In genomic region chr17:7022791-7023571, GRCh38 we compare ENCODE assay signal across 8 cellular contexts. TPM values are rescaled to one million over a fixed set of nuclear protein-coding genes. Genes with fewer than 3 reads are reported as not detected.
DNase-seq lines count a peak whose midpoint lies in the region; ATAC-seq, FAIRE-seq and TF ChIP-seq lines count a peak whose summit lies in the region.

Gene BCL6B (plus strand): TSS chr17:7023050. CDS start chr17:7023672, 622 bp downstream.

- H3K36me3 ChIP-seq in rectal smooth muscle tissue (ENCODE audit: control insufficient read depth, insufficient read depth, low read length), result no peaks in the 10 kb centered on the region

- no peaks in the 10 kb centered on the region for H3K9me3 Mint-ChIP-seq in activated T-helper 1 cell treated with anti-CD3 and anti-CD28 coated beads, Interleukin-12 subunit alpha, Interleukin-12 subunit beta, Interleukin-2, Interleukin-4 antibody, amounts not matched to agents 30 ng/mL and 10 ng/mL and 1 ng/mL, durations not matched to agents 14 hours and 24 hours and 36 hours

- peak within 1 kb of the TSS; percentile 74 for H3K4me3 Mint-ChIP-seq in activated T-helper 1 cell treated with anti-CD3 and anti-CD28 coated beads, Interleukin-12 subunit alpha, Interleukin-12 subunit beta, Interleukin-2, Interleukin-4 antibody, amounts not matched to agents 30 ng/mL and 10 ng/mL and 1 ng/mL, durations not matched to agents 14 hours and 24 hours and 36 hours

- H3K4me1 Mint-ChIP-seq in activated T-helper 1 cell treated with anti-CD3 and anti-CD28 coated beads, Interleukin-12 subunit alpha, Interleukin-12 subunit beta, Interleukin-2, Interleukin-4 antibody, amounts not matched to agents 30 ng/mL and 10 ng/mL and 1 ng/mL, durations not matched to agents 14 hours and 24 hours and 36 hours (ENCODE audit: low read depth), result peaks cover 62% of the 10 kb centered on the region

- H3K4me3 ChIP-seq in GM12875 (ENCODE audit: low read depth, low read length), result peak within 1 kb of the TSS; percentile 54
- peak within 1 kb of the TSS; percentile 45 for H3K4me3 ChIP-seq in rectal smooth muscle tissue (ENCODE audit: low read length)

- ATAC-seq in HG02610 (IDR thresholded peaks at IDR 0.05; ENCODE audit: unreplicated experiment), result no peak

- H3K27me3 Mint-ChIP-seq in activated T-helper 1 cell treated with anti-CD3 and anti-CD28 coated beads, Interleukin-12 subunit alpha, Interleukin-12 subunit beta, Interleukin-2, Interleukin-4 antibody, amounts not matched to agents 30 ng/mL and 10 ng/mL and 1 ng/mL, durations not matched to agents 14 hours and 24 hours and 36 hours (ENCODE audit: insufficient read depth), result peaks cover 3% of the 10 kb centered on the region

- TF ChIP-seq CTCF in GM12875 (IDR thresholded peaks at IDR 0.05; ENCODE audit: borderline replicate concordance, insufficient read depth, low read depth, low read length), result no peak

- no peak for FAIRE-seq in RCC 7860 (lab: Jason Lieb, UNC)

- peaks cover 9% of the 10 kb centered on the region for H3K4me1 ChIP-seq in rectal smooth muscle tissue (ENCODE audit: control insufficient read depth, insufficient read depth, low read length)

- H3K27me3 ChIP-seq in rectal smooth muscle tissue (ENCODE audit: control insufficient read depth, insufficient read depth, low read length), result peaks cover 8% of the 10 kb centered on the region

- intact Hi-C loops in activated T-helper 1 cell treated with anti-CD3 and anti-CD28 coated beads, Interleukin-12 subunit alpha, Interleukin-12 subunit beta, Interleukin-2, Interleukin-4 antibody, amounts not matched to agents 30 ng/mL and 10 ng/mL and 1 ng/mL, durations not matched to agents 14 hours and 24 hours and 36 hours (cut with micrococcal nuclease), result loop anchor here (1.0 to 5.0 kb wide), 3 partner anchors 9 to 181 kb away; a partner anchor contains a TSS
- intact Hi-C loops in cardiac septum (cut with DNase I), result loop anchor here (5.0 kb wide), 1 partner anchor 271 kb away; no protein-coding TSS in a partner anchor

- no peak for DNase-seq in activated T-helper 1 cell treated with anti-CD3 and anti-CD28 coated beads, Interleukin-12 subunit alpha, Interleukin-12 subunit beta, Interleukin-2, Interleukin-4 antibody, amounts not matched to agents 30 ng/mL and 10 ng/mL and 1 ng/mL, durations not matched to agents 14 hours and 24 hours and 36 hours (ENCODE audit: low spot score)
- DNase-seq in cardiac septum (ENCODE audit: low spot score) (peak; percentile 76), RCC 7860 (ENCODE audit: low spot score) (no peak), NCI-H1417 (lab: John Stamatoyannopoulos, UW) (no peak), NCI-H524 treated with DMSO at 0.1 percent for 48 hours (lab: John Stamatoyannopoulos, UW) (no peak)

- H3K36me3 Mint-ChIP-seq in activated T-helper 1 cell treated with anti-CD3 and anti-CD28 coated beads, Interleukin-12 subunit alpha, Interleukin-12 subunit beta, Interleukin-2, Interleukin-4 antibody, amounts not matched to agents 30 ng/mL and 10 ng/mL and 1 ng/mL, durations not matched to agents 14 hours and 24 hours and 36 hours (ENCODE audit: low read depth), result no peaks in the 10 kb centered on the region

- no peak within 1 kb of the TSS for H3K9ac ChIP-seq in rectal smooth muscle tissue (ENCODE audit: low read length)

- peak within 1 kb of the TSS; percentile 7 for H3K27ac ChIP-seq in rectal smooth muscle tissue (ENCODE audit: low read depth, low read length)

- H3K27ac Mint-ChIP-seq in activated T-helper 1 cell treated with anti-CD3 and anti-CD28 coated beads, Interleukin-12 subunit alpha, Interleukin-12 subunit beta, Interleukin-2, Interleukin-4 antibody, amounts not matched to agents 30 ng/mL and 10 ng/mL and 1 ng/mL, durations not matched to agents 14 hours and 24 hours and 36 hours, result peak within 1 kb of the TSS; percentile 87

RNA-seq across cellular contexts. Expression of gene BCL6B, which starts in this region (rescaled TPM):
- 1.5 and 2.5 TPM in 2 replicates for total RNA-seq in activated T-helper 1 cell treated with anti-CD3 and anti-CD28 coated beads, Interleukin-12 subunit alpha, Interleukin-12 subunit beta, Interleukin-2, Interleukin-4 antibody, amounts not matched to agents 30 ng/mL and 10 ng/mL and 1 ng/mL, durations not matched to agents 14 hours and 24 hours and 36 hours
- 8.8 TPM for total RNA-seq in cardiac septum
